ENCODE assay signal across 16 cellular contexts in genomic region chr6:158756126-158756525, GRCh38.
"Had no signal": no experiment of that assay in that cellular context is flagged by ENCODE, and none has a peak within 500 bp of the region (broad histone marks: within the 10 kb centered on the region; RNA-seq: fewer than 3 reads in every experiment).

No MANE protein-coding gene starts in this region.

- H3K4me3 ChIP-seq: adrenal gland, lung, transverse colon had no signal

- H3K27ac Mint-ChIP-seq: dendritic cell treated with granulocyte-macrophage colony-stimulating factor and Interleukin-4, amounts not matched to agents 40 ng/mL and 50 ng/mL, for 4 days; T-helper 17 cell had no signal

- H3K27ac ChIP-seq: adrenal gland, transverse colon had no signal

- H3K36me3 Mint-ChIP-seq: naive B cell had no signal

- H3K4me1 Mint-ChIP-seq: activated T-helper 17 cell treated with anti-CD3 and anti-CD28 coated beads, Interleukin-2, amount 50 U/mL, for 72 hours had no signal

- H3K27me3 Mint-ChIP-seq: activated T-helper 17 cell treated with anti-CD3 and anti-CD28 coated beads, Interleukin-2, amount 50 U/mL, for 72 hours; central memory CD8-positive, alpha-beta T cell; dendritic cell treated with granulocyte-macrophage colony-stimulating factor and Interleukin-4, amounts not matched to agents 40 ng/mL and 50 ng/mL, for 4 days; effector memory CD8-positive, alpha-beta T cell; naive B cell; T-helper 17 cell had no signal

- ATAC-seq: activated T-helper 17 cell treated with anti-CD3 and anti-CD28 coated beads, Interleukin-2, amount 50 U/mL, for 72 hours; effector memory CD8-positive, alpha-beta T cell; T-helper 17 cell had no signal

- H3K27me3 ChIP-seq: adrenal gland, transverse colon had no signal

- DNase-seq: activated CD4-positive, alpha-beta T cell treated with anti-CD3 and anti-CD28 coated beads, Interleukin-2, amount 50 U/mL, for 48 hours; activated CD4-positive, CD25-positive, alpha-beta regulatory T cell; activated CD8-positive, alpha-beta memory T cell treated with anti-CD3 and anti-CD28 coated beads, Interleukin-2, amount 50 U/mL, for 4 hours; activated naive CD4-positive, alpha-beta T cell treated with anti-CD3 and anti-CD28 coated beads, Interleukin-2, amount 50 U/mL, for 16 hours; effector memory CD8-positive, alpha-beta T cell; erythroblast; hypothalamus; naive B cell; small intestine; T-helper 17 cell; transverse colon had no signal

- H3K36me3 ChIP-seq: adrenal gland, transverse colon had no signal

- H3K9me3 Mint-ChIP-seq: activated T-helper 17 cell treated with anti-CD3 and anti-CD28 coated beads, Interleukin-2, amount 50 U/mL, for 72 hours; central memory CD8-positive, alpha-beta T cell; dendritic cell treated with granulocyte-macrophage colony-stimulating factor and Interleukin-4, amounts not matched to agents 40 ng/mL and 50 ng/mL, for 4 days; effector memory CD8-positive, alpha-beta T cell; naive B cell had no signal

- H3K4me3 Mint-ChIP-seq: activated T-helper 17 cell treated with anti-CD3 and anti-CD28 coated beads, Interleukin-2, amount 50 U/mL, for 72 hours; central memory CD8-positive, alpha-beta T cell; dendritic cell treated with granulocyte-macrophage colony-stimulating factor and Interleukin-4, amounts not matched to agents 40 ng/mL and 50 ng/mL, for 4 days; effector memory CD8-positive, alpha-beta T cell; T-helper 17 cell had no signal

- H3K9me3 ChIP-seq: adrenal gland, transverse colon had no signal
